29 cellular contexts compared by ENCODE assay signal in the genomic region with DNA sequence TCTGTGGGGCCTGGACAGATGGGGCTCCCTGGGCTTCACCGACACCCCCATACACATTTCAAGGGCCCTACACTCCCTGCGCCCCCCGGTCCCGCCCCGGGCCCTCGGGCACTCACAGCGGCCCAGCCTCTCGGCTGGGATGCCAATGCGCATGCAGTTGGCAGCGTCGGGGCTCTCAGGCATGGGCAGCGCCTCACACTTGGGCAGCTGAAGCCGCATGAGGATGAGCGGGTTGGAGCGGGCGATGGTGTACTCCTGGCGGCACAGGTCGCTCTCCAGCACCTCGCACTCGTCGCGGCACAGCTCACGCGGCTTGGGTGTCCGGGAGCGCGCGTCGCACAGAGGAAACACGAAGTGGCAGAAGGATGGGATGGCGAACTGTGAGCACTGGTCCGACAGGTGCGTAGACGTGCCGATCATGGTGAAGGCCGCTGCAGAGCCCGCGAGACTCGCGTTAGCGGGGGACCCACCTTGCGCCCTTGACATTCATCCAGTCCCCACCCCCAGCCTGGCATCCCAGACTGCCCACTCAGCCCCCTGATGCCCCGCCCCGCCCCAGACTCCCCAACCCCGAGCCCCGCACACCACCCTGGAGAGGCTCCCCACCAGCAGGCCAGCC.
"Had no signal": no experiment of that assay in that cellular context is flagged by ENCODE, and none has a peak within 500 bp of the region (broad histone marks: within the 10 kb centered on the region; RNA-seq: fewer than 3 reads in every experiment).

No MANE protein-coding gene starts in this region.

- H3K27me3 Mint-ChIP-seq: progenitor cell of endocrine pancreas had no signal

- ATAC-seq: left colon; left lung; stimulated activated effector memory CD8-positive, alpha-beta T cell treated with anti-CD3 and anti-CD28 coated beads, Interleukin-12 subunit alpha, Interleukin-12 subunit beta, amount 100 ng/mL, for 72 hours; upper lobe of right lung had no signal

- H3K36me3 ChIP-seq: heart left ventricle, left lung, lower lobe of right lung, right atrium auricular region, right lobe of liver, thoracic aorta, tibial artery, upper lobe of right lung had no signal

- H3K36me3 Mint-ChIP-seq: immature natural killer cell; naive B cell; stimulated activated effector memory CD8-positive, alpha-beta T cell treated with anti-CD3 and anti-CD28 coated beads, Interleukin-12 subunit alpha, Interleukin-12 subunit beta, amount 100 ng/mL, for 72 hours had no signal

- H3K27ac Mint-ChIP-seq: immature natural killer cell; mesothelial cell of epicardium; naive B cell; nephron; progenitor cell of endocrine pancreas; stimulated activated effector memory CD8-positive, alpha-beta T cell treated with anti-CD3 and anti-CD28 coated beads, Interleukin-12 subunit alpha, Interleukin-12 subunit beta, amount 100 ng/mL, for 72 hours had no signal

- DNase-seq: heart left ventricle; hypothalamus; immature natural killer cell; kidney; left colon; left lung; lower lobe of right lung; mammary epithelial cell; mesenchymal stem cell; naive B cell; nucleus accumbens; right lobe of liver; stimulated activated CD4-positive, alpha-beta T cell treated with anti-CD3 and anti-CD28 coated beads, Interleukin-4, amount 100 ng/mL, for 24 hours; stimulated activated naive CD4-positive, alpha-beta T cell treated with Interleukin-2 at 50 U/mL for 16 hours; tibial artery; trophoblast cell; upper lobe of right lung had no signal

- H2AFZ ChIP-seq: parathyroid adenoma had no signal

- H3K4me1 ChIP-seq: left lung, lower lobe of right lung, right lobe of liver, tibial artery, upper lobe of right lung had no signal

- FAIRE-seq: islet of Langerhans, kidney, urothelium cell line had no signal

- H3K9me3 Mint-ChIP-seq: immature natural killer cell; mesothelial cell of epicardium; naive B cell; nephron; neural crest cell; stimulated activated effector memory CD8-positive, alpha-beta T cell treated with anti-CD3 and anti-CD28 coated beads, Interleukin-12 subunit alpha, Interleukin-12 subunit beta, amount 100 ng/mL, for 72 hours had no signal

- H3K9ac ChIP-seq: parathyroid adenoma had no signal

- H3K4me1 Mint-ChIP-seq: mesothelial cell of epicardium, naive B cell, neural crest cell had no signal

- H3K27ac ChIP-seq: heart left ventricle, left lung, lower lobe of right lung, parathyroid adenoma, right atrium auricular region, right lobe of liver, skin epidermis, suprapubic skin, thoracic aorta, tibial artery, upper lobe of right lung had no signal

- H3K27me3 ChIP-seq: heart left ventricle, right atrium auricular region, right lobe of liver, suprapubic skin, upper lobe of right lung had no signal

- H3K4me3 Mint-ChIP-seq: immature natural killer cell; mesothelial cell of epicardium; naive B cell; nephron; neural crest cell; stimulated activated effector memory CD8-positive, alpha-beta T cell treated with anti-CD3 and anti-CD28 coated beads, Interleukin-12 subunit alpha, Interleukin-12 subunit beta, amount 100 ng/mL, for 72 hours had no signal

- H3K4me3 ChIP-seq: heart left ventricle, left lung, lower lobe of right lung, right atrium auricular region, right lobe of liver, skin epidermis, suprapubic skin, thoracic aorta, tibial artery, upper lobe of right lung had no signal

- H3K9me3 ChIP-seq: heart left ventricle, left lung, lower lobe of right lung, right atrium auricular region, right lobe of liver, suprapubic skin, thoracic aorta, tibial artery, upper lobe of right lung had no signal
